26 cellular contexts compared by ENCODE assay signal in genomic region chr2:239059854-239060253, GRCh38.
"Had no signal": no experiment of that assay in that cellular context is flagged by ENCODE, and none has a peak within 500 bp of the region (broad histone marks: within the 10 kb centered on the region; RNA-seq: fewer than 3 reads in every experiment).

No MANE protein-coding gene starts in this region.

- H3K9me3 ChIP-seq: colonic mucosa, right lobe of liver had no signal

- H3K27ac Mint-ChIP-seq: activated CD4-positive, alpha-beta memory T cell treated with anti-CD3 and anti-CD28 coated beads, Interleukin-2, amount 10 ng/mL, durations not matched to agents 7 days and 5 days; activated CD4-positive, alpha-beta T cell treated with anti-CD3 and anti-CD28 coated beads, Interleukin-2, amount 10 ng/mL, durations not matched to agents 7 days and 5 days; activated T-cell treated with anti-CD3 and anti-CD28 coated beads, Interleukin-2, amount 50 U/mL, for 24 hours; activated T-helper 17 cell treated with anti-CD3 and anti-CD28 coated beads, Interleukin-2, amount 50 U/mL, for 72 hours; neural progenitor cell; stimulated activated naive CD8-positive, alpha-beta T cell treated with anti-CD3 and anti-CD28 coated beads, Interleukin-15, Interleukin-2, amounts not matched to agents 100 ng/mL and 50 ng/mL, for 24 hours had no signal

- H3K27me3 ChIP-seq: colonic mucosa, gastroesophageal sphincter, hepatocyte, neural progenitor cell, right lobe of liver had no signal

- H3K4me1 ChIP-seq: colonic mucosa, gastroesophageal sphincter, neural progenitor cell, right lobe of liver had no signal

- H3K4me2 ChIP-seq: hepatocyte, neural progenitor cell had no signal

- H3K4me3 ChIP-seq: colonic mucosa, gastroesophageal sphincter, hepatocyte, neural progenitor cell, right lobe of liver, skin epidermis, thoracic aorta had no signal

- H3K4me3 Mint-ChIP-seq: activated CD4-positive, alpha-beta memory T cell treated with anti-CD3 and anti-CD28 coated beads, Interleukin-2, amount 10 ng/mL, durations not matched to agents 7 days and 5 days; activated CD4-positive, alpha-beta T cell treated with anti-CD3 and anti-CD28 coated beads, Interleukin-2, amount 10 ng/mL, durations not matched to agents 7 days and 5 days; activated T-cell treated with anti-CD3 and anti-CD28 coated beads, Interleukin-2, amount 50 U/mL, for 24 hours; activated T-helper 17 cell treated with anti-CD3 and anti-CD28 coated beads, Interleukin-2, amount 50 U/mL, for 72 hours; neural progenitor cell; stimulated activated naive CD8-positive, alpha-beta T cell treated with anti-CD3 and anti-CD28 coated beads, Interleukin-15, Interleukin-2, amounts not matched to agents 100 ng/mL and 50 ng/mL, for 24 hours had no signal

- H3K9me3 Mint-ChIP-seq: activated CD4-positive, alpha-beta memory T cell treated with anti-CD3 and anti-CD28 coated beads, Interleukin-2, amount 10 ng/mL, durations not matched to agents 7 days and 5 days; activated CD4-positive, alpha-beta T cell treated with anti-CD3 and anti-CD28 coated beads, Interleukin-2, amount 10 ng/mL, durations not matched to agents 7 days and 5 days; activated T-cell treated with anti-CD3 and anti-CD28 coated beads, Interleukin-2, amount 50 U/mL, for 24 hours; activated T-helper 17 cell treated with anti-CD3 and anti-CD28 coated beads, Interleukin-2, amount 50 U/mL, for 72 hours; neural progenitor cell; stimulated activated naive CD8-positive, alpha-beta T cell treated with anti-CD3 and anti-CD28 coated beads, Interleukin-15, Interleukin-2, amounts not matched to agents 100 ng/mL and 50 ng/mL, for 24 hours had no signal

- H3K27me3 Mint-ChIP-seq: activated CD4-positive, alpha-beta memory T cell treated with anti-CD3 and anti-CD28 coated beads, Interleukin-2, amount 10 ng/mL, durations not matched to agents 7 days and 5 days; activated CD4-positive, alpha-beta T cell treated with anti-CD3 and anti-CD28 coated beads, Interleukin-2, amount 10 ng/mL, durations not matched to agents 7 days and 5 days; activated T-cell treated with anti-CD3 and anti-CD28 coated beads, Interleukin-2, amount 50 U/mL, for 24 hours; activated T-helper 17 cell treated with anti-CD3 and anti-CD28 coated beads, Interleukin-2, amount 50 U/mL, for 72 hours; naive thymus-derived CD8-positive, alpha-beta T cell; stimulated activated naive CD8-positive, alpha-beta T cell treated with anti-CD3 and anti-CD28 coated beads, Interleukin-15, Interleukin-2, amounts not matched to agents 100 ng/mL and 50 ng/mL, for 24 hours had no signal

- H3K27ac ChIP-seq: colonic mucosa, gastroesophageal sphincter, hepatocyte, neural progenitor cell, right lobe of liver, skin epidermis, thoracic aorta had no signal

- H3K4me1 Mint-ChIP-seq: activated CD4-positive, alpha-beta T cell treated with anti-CD3 and anti-CD28 coated beads, Interleukin-2, amount 10 ng/mL, durations not matched to agents 7 days and 5 days; neural progenitor cell had no signal

- ATAC-seq: activated T-helper 17 cell treated with anti-CD3 and anti-CD28 coated beads, Interleukin-2, amount 50 U/mL, for 72 hours; gastroesophageal sphincter; naive thymus-derived CD8-positive, alpha-beta T cell; right lobe of liver had no signal

- FAIRE-seq: endothelial cell of umbilical vein, urothelium cell line had no signal

- DNase-seq: activated CD4-positive, alpha-beta memory T cell treated with anti-CD3 and anti-CD28 coated beads, Interleukin-2, amount 10 ng/mL, durations not matched to agents 7 days and 5 days; activated CD4-positive, alpha-beta T cell treated with anti-CD3 and anti-CD28 coated beads, Interleukin-2, amount 10 ng/mL, durations not matched to agents 7 days and 5 days; activated CD4-positive, CD25-positive, alpha-beta regulatory T cell treated with anti-CD3 and anti-CD28 coated beads, Interleukin-2, amount 50 U/mL, for 72 hours; activated CD8-positive, alpha-beta memory T cell treated with anti-CD3 and anti-CD28 coated beads, Interleukin-2, amount 50 U/mL, for 48 hours; activated gamma-delta T cell treated with Interleukin-2 at 50 U/mL for 16 hours; activated naive CD4-positive, alpha-beta T cell treated with anti-CD3 and anti-CD28 coated beads, Interleukin-2, amount 50 U/mL, for 16 hours; activated T-cell treated with anti-CD3 and anti-CD28 coated beads, Interleukin-2, amount 50 U/mL, for 24 hours; cerebellar nuclear complex; colonic mucosa; islet precursor cell; midbrain; naive thymus-derived CD8-positive, alpha-beta T cell; stimulated activated CD4-positive, alpha-beta T cell treated with anti-CD3 and anti-CD28 coated beads, Interleukin-12 subunit alpha, Interleukin-12 subunit beta, amount 100 ng/mL, for 4 hours; stimulated activated CD4-positive, alpha-beta T cell treated with anti-CD3 and anti-CD28 coated beads, Interleukin-4, amount 100 ng/mL, for 1 hour; T-helper 2 cell; trophoblast cell had no signal
